In genomic region chr15:49901867-49902775, GRCh38 we compare ENCODE assay signal across 10 cellular contexts.
DNase-seq lines count a peak whose midpoint lies in the region; ATAC-seq and TF ChIP-seq lines count a peak whose summit lies in the region.
"Had no signal": no experiment of that assay in that cellular context is flagged by ENCODE, and none has a peak within 500 bp of the region (broad histone marks: within the 10 kb centered on the region; RNA-seq: fewer than 3 reads in every experiment).

No MANE protein-coding gene starts in this region.

- H2AFZ ChIP-seq in PC-3 (ENCODE audit: low read length), result no peak overlapping the region

- POLR2A ChIA-PET in PC-3 (lab: Charles Lee; ENCODE audit: unreplicated experiment), result interaction anchor here (0.7 kb wide), 1 partner anchor 100 kb away, joined by 5 read pairs; no protein-coding TSS in a partner anchor

- no peaks in the 10 kb centered on the region for H3F3A ChIP-seq in PC-3 (ENCODE audit: low read length, unreplicated experiment)

- H3K9me2 ChIP-seq in PC-3 (replicated peaks; ENCODE audit: low read length), result no peaks in the 10 kb centered on the region

- intact Hi-C loops in PC-3 (cut with micrococcal nuclease), result loop anchor here (1.0 to 10.0 kb wide), 6 partner anchors 101 to 665 kb away; no protein-coding TSS in a partner anchor

- peak; percentile 83 for DNase-seq in AG10803 (ENCODE audit: low read depth)
- DNase-seq in PC-3, result peak; percentile 22
- peak; percentile 69 for DNase-seq in fibroblast of gingiva (ENCODE audit: low read depth)
- DNase-seq in pons (ENCODE audit: low spot score), result peak; percentile 55
- no peak for DNase-seq in cortex of kidney (lab: John Stamatoyannopoulos, UW)
- DNase-seq in OCI-M2 (lab: John Stamatoyannopoulos, UW; ENCODE audit: unreplicated experiment), result no peak
- no peak for DNase-seq in activated effector memory CD4-positive, alpha-beta T cell treated with Interleukin-2 at 50 U/mL for 16 hours
- DNase-seq: dermis blood vessel endothelial cell, NCI-H510A had no signal

- H3K9ac ChIP-seq in PC-3 (ENCODE audit: low read length), result peak overlapping the region; percentile 36; the same call in 1 of the 2 replicates

- no peaks in the 10 kb centered on the region for H3K36me3 ChIP-seq in PC-3 (ENCODE audit: low read depth, low read length)

- H3K27me3 ChIP-seq in PC-3 (ENCODE audit: low read length), result no peaks in the 10 kb centered on the region

- H4K20me1 ChIP-seq in PC-3 (ENCODE audit: low read length), result no peaks in the 10 kb centered on the region

- CTCF ChIA-PET in PC-3 (lab: Charles Lee), result interaction anchor here (1.1 to 2.1 kb wide), 3 partner anchors 101 to 414 kb away, joined by 3 to 5 read pairs (median 3); no protein-coding TSS in a partner anchor

- ATAC-seq in PC-3 (peak; percentile 37), HG02588 (IDR thresholded peaks at IDR 0.05; ENCODE audit: unreplicated experiment) (no peak)

- H3K9me3 ChIP-seq in PC-3 (ENCODE audit: low read length), result no peaks in the 10 kb centered on the region

- peak overlapping the region; percentile 53 for H3K27ac ChIP-seq in PC-3 (ENCODE audit: low read length)

- no peaks in the 10 kb centered on the region for H3K79me2 ChIP-seq in PC-3 (ENCODE audit: low read length)

- H3K4me3 ChIP-seq in AG10803 (ENCODE audit: low read length), result peak overlapping the region; percentile 29
- no peak overlapping the region for H3K4me3 ChIP-seq in PC-3 (ENCODE audit: low read length)

- peak overlapping the region; percentile 27; the same call in 1 of the 2 replicates for H3K4me2 ChIP-seq in PC-3 (ENCODE audit: low read length)

- no TSS peak for BruUV-seq in PC-3 (replicated peaks; lab: Mats Ljungman, UMichigan)

- peak; percentile 67 for TF ChIP-seq CTCF in AG10803 (conservative IDR thresholded peaks at IDR 0.05; ENCODE audit: low read length)
- TF ChIP-seq CTCF in PC-3 (conservative IDR thresholded peaks at IDR 0.05; ENCODE audit: low read depth, low read length), result peak; percentile 65; the same call in 1 of the 2 replicates

- peaks cover 27% of the 10 kb centered on the region for H3K4me1 ChIP-seq in PC-3 (ENCODE audit: insufficient read depth, low read length)

Comparison
In these comparisons a context has a peak if more than half of its experiments do, and no peak if none do; other contexts are left out.
1. DNase-seq: peak in AG10803 (single experiment), PC-3 (single experiment), fibroblast of gingiva (single experiment) and pons (single experiment); none in cortex of kidney (single experiment), OCI-M2 (single experiment) and activated effector memory CD4-positive, alpha-beta T cell treated with Interleukin-2 at 50 U/mL for 16 hours (single experiment).